ENCODE assay signal across 27 cellular contexts in genomic region chr12:41903014-41903702, GRCh38.
"Had no signal": no experiment of that assay in that cellular context is flagged by ENCODE, and none has a peak within 500 bp of the region (broad histone marks: within the 10 kb centered on the region; RNA-seq: fewer than 3 reads in every experiment).

No MANE protein-coding gene starts in this region.

- H3K36me3 ChIP-seq: ascending aorta, cardiac muscle cell, colonic mucosa, gastroesophageal sphincter, spleen, transverse colon had no signal

- H3K9me3 ChIP-seq: ascending aorta, colonic mucosa, spleen, testis, transverse colon had no signal

- H3K4me3 ChIP-seq: ascending aorta, cardiac muscle cell, colonic mucosa, dorsolateral prefrontal cortex, gastroesophageal sphincter, spleen, testis, transverse colon had no signal

- FAIRE-seq: keratinocyte had no signal

- H3K4me1 ChIP-seq: ascending aorta, colonic mucosa, gastroesophageal sphincter, testis, transverse colon had no signal

- H3K27me3 ChIP-seq: ascending aorta, cardiac muscle cell, colonic mucosa, dorsolateral prefrontal cortex, gastroesophageal sphincter, spleen, testis, transverse colon had no signal

- H3K27ac ChIP-seq: ascending aorta, colonic mucosa, dorsolateral prefrontal cortex, gastroesophageal sphincter, testis, transverse colon had no signal

- DNase-seq: activated CD4-positive, alpha-beta memory T cell treated with anti-CD3 and anti-CD28 coated beads, Interleukin-2, amount 10 ng/mL, durations not matched to agents 7 days and 5 days; activated CD4-positive, alpha-beta T cell treated with anti-CD3 and anti-CD28 coated beads for 1 hour; activated CD4-positive, alpha-beta T cell treated with anti-CD3 and anti-CD28 coated beads, Interleukin-2, amount 10 ng/mL, durations not matched to agents 7 days and 5 days; activated CD8-positive, alpha-beta memory T cell treated with anti-CD3 and anti-CD28 coated beads, Interleukin-2, amount 50 U/mL, for 48 hours; activated gamma-delta T cell; activated naive CD4-positive, alpha-beta T cell treated with anti-CD3 and anti-CD28 coated beads, Interleukin-2, amount 10 ng/mL, durations not matched to agents 7 days and 5 days; activated naive CD8-positive, alpha-beta T cell treated with anti-CD3 and anti-CD28 coated beads, Interleukin-2, amount 10 ng/mL, durations not matched to agents 7 days and 5 days; activated T-cell treated with anti-CD3 and anti-CD28 coated beads, Interleukin-2, amount 50 U/mL, for 24 hours; cerebellar nuclear complex; colonic mucosa; dorsolateral prefrontal cortex; effector memory CD4-positive, alpha-beta T cell; head of caudate nucleus; hippocampal formation; midbrain; naive thymus-derived CD4-positive, alpha-beta T cell; right cardiac atrium; spleen; stimulated activated naive CD4-positive, alpha-beta T cell treated with Interleukin-2 at 50 U/mL for 16 hours; T-helper 17 cell; T1000; testis; transverse colon had no signal

- ATAC-seq: gastroesophageal sphincter; naive thymus-derived CD4-positive, alpha-beta T cell; T-helper 17 cell had no signal
